In genomic region chr9:114328937-114329623, GRCh38 we compare ENCODE assay signal across 9 cellular contexts. TPM values are rescaled to one million over a fixed set of nuclear protein-coding genes. Genes with fewer than 3 reads are reported as not detected.
"Had no signal": no experiment of that assay in that cellular context is flagged by ENCODE, and none has a peak within 500 bp of the region (broad histone marks: within the 10 kb centered on the region; RNA-seq: fewer than 3 reads in every experiment).

No MANE protein-coding gene starts in this region.

RNA-seq across cellular contexts. Expression of gene ORM2, which starts 0.6 kb away (rescaled TPM):
- total RNA-seq: activated B cell treated with CpG ODN at 0.5 μM for 24 hours; activated CD4-positive, alpha-beta memory T cell treated with anti-CD3 and anti-CD28 coated beads, Interleukin-2, amount 10 ng/mL, durations not matched to agents 7 days and 5 days; activated CD8-positive, alpha-beta memory T cell treated with anti-CD3 and anti-CD28 coated beads, Interleukin-2, amount 10 ng/mL, durations not matched to agents 7 days and 5 days; aorta; OCI-LY7; PC-9; Right ventricle myocardium inferior; SK-MEL-5; T-helper 17 cell had no signal
- polyA plus RNA-seq: aorta had no signal

RNA-seq across cellular contexts. Expression of gene ORM1, which starts 6.2 kb away (rescaled TPM):
- total RNA-seq: activated B cell treated with CpG ODN at 0.5 μM for 24 hours; activated CD4-positive, alpha-beta memory T cell treated with anti-CD3 and anti-CD28 coated beads, Interleukin-2, amount 10 ng/mL, durations not matched to agents 7 days and 5 days; activated CD8-positive, alpha-beta memory T cell treated with anti-CD3 and anti-CD28 coated beads, Interleukin-2, amount 10 ng/mL, durations not matched to agents 7 days and 5 days; OCI-LY7; PC-9; SK-MEL-5; T-helper 17 cell had no signal
